Comparison of ENCODE assay signal across 17 cellular contexts in the genomic region with DNA sequence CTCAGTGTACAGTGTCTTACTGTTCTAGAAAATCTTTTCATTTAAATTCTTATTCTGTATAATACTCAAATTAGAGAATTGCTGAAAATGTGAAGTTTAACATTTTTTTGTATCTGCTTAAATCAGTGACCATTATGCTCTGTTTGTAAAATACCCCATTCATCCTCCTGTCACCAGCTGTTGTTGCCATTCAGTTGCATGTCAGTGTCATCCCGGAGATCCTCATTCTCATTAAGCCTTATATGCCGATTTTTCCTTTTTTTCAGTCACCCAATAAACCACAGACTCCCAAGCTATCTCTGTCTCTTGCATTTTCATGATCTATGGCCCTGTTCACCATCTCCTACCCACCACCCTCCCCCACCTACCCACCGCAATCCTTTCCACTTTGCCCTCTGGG. TPM values are rescaled to one million over a fixed set of nuclear protein-coding genes. Genes with fewer than 3 reads are reported as not detected.
DNase-seq lines count a peak whose midpoint lies in the region; ATAC-seq, FAIRE-seq and TF ChIP-seq lines count a peak whose summit lies in the region.
"Had no signal": no experiment of that assay in that cellular context is flagged by ENCODE, and none has a peak within 500 bp of the region (broad histone marks: within the 10 kb centered on the region; RNA-seq: fewer than 3 reads in every experiment).

No MANE protein-coding gene starts in this region.

- H2AFZ ChIP-seq in HepG2 (ENCODE audit: low read length): no peak overlapping the region

- H3K9me3 ChIP-seq in HepG2 (ENCODE audit: low read length) (no peaks in the 10 kb centered on the region), right lobe of liver (no peaks in the 10 kb centered on the region), body of pancreas (no peaks in the 10 kb centered on the region)
- H3K9me3 ChIP-seq: A549 had no signal

- TF ChIP-seq RAD21 in HepG2 (CRISPR knock-in tag; IDR thresholded peaks at IDR 0.05): no peak

- H3K79me2 ChIP-seq in HepG2 (ENCODE audit: insufficient read depth, low read length): peaks cover 3% of the 10 kb centered on the region

- H3K27ac ChIP-seq in HepG2 (ENCODE audit: extremely low read length, insufficient read depth, low read length) (no peak overlapping the region), right lobe of liver (no peak overlapping the region), dorsolateral prefrontal cortex (peak overlapping the region in 51 of 59 donors; percentile 1 to 94 (median 70)), temporal lobe (ENCODE audit: low read depth, low read length) (peak overlapping the region; percentile 45), body of pancreas (peak overlapping the region in 2 of 4 donors; percentile 27 to 60)
- H3K27ac ChIP-seq: 22Rv1, A549, BLaER1 had no signal

- TF ChIP-seq POLR2A in HepG2 (IDR thresholded peaks at IDR 0.05; ENCODE audit: insufficient read depth in 1 of 2, low read depth in 2 of 2, low read length in 2 of 2): no peak
- TF ChIP-seq POLR2A in right lobe of liver (IDR thresholded peaks at IDR 0.05): no peak
- TF ChIP-seq POLR2A in body of pancreas (IDR thresholded peaks at IDR 0.05): no peak
- no peak for TF ChIP-seq POLR2A in H54 (IDR thresholded peaks at IDR 0.05; ENCODE audit: low read depth, low read length)

- no peak overlapping the region for H3K4me2 ChIP-seq in HepG2 (ENCODE audit: low read depth, low read length)
- H3K4me2 ChIP-seq: A549, BLaER1 had no signal

- CTCF ChIA-PET in HepG2 (lab: Yijun Ruan, JAX; ENCODE audit: low intra/inter-chr PET ratio, low total read pairs): no interaction called here

- ATAC-seq in HepG2: no peak
- no peak for ATAC-seq in right lobe of liver
- ATAC-seq in body of pancreas: no peak
- ATAC-seq: A549 had no signal

- 93% methylated on average over 3 of the region's 3 CpGs for WGBS in HepG2 (ENCODE audit: low lambda C conversion rate)
- WGBS in right lobe of liver (ENCODE audit: insufficient coverage, low coverage, low lambda C conversion rate, missing lambda C conversion rate): 90% methylated on average over 3 of the region's 3 CpGs
- WGBS in body of pancreas, 2 donors: 94 to 96% methylated on average over 3 of the region's 3 CpGs

- TF ChIP-seq CTCF in HepG2 (CRISPR knock-in tag; IDR thresholded peaks at IDR 0.05): no peak
- TF ChIP-seq CTCF in right lobe of liver (IDR thresholded peaks at IDR 0.05): no peak
- no peak for TF ChIP-seq CTCF in dorsolateral prefrontal cortex (IDR thresholded peaks at IDR 0.05 in 54 of 56, conservative IDR thresholded peaks at IDR 0.05 in 2 of 56; ENCODE audit: low read depth in 1 of 56, partially characterized antibody in 56 of 56)
- no peak for TF ChIP-seq CTCF in body of pancreas (IDR thresholded peaks at IDR 0.05)

- H3K27me3 ChIP-seq in HepG2 (ENCODE audit: control insufficient read depth in 1 of 2, insufficient read depth in 2 of 2, low read length in 2 of 2) (no peaks in the 10 kb centered on the region), right lobe of liver (no peaks in the 10 kb centered on the region), dorsolateral prefrontal cortex (no peaks in the 10 kb centered on the region), body of pancreas (no peaks in the 10 kb centered on the region)
- H3K27me3 ChIP-seq: BLaER1 had no signal

- no peak overlapping the region for H3K4me3 ChIP-seq in HepG2 (replicated peaks in 1 of 3; ENCODE audit: insufficient read depth in 1 of 3, low read depth in 2 of 3, low read length in 3 of 3)
- no peak overlapping the region for H3K4me3 ChIP-seq in right lobe of liver
- peak overlapping the region in 5 of 59 donors; percentile 2 to 15 (median 11) for H3K4me3 ChIP-seq in dorsolateral prefrontal cortex
- H3K4me3 ChIP-seq in body of pancreas: no peak overlapping the region
- H3K4me3 ChIP-seq: A549, BLaER1 had no signal

- no peak for FAIRE-seq in HepG2 (lab: Jason Lieb, UNC)
- no peak for FAIRE-seq in H54 (lab: Jason Lieb, UNC)
- FAIRE-seq: A549 had no signal

- no peak overlapping the region for H3K9ac ChIP-seq in HepG2 (ENCODE audit: insufficient read depth, low read depth, low read length)
- H3K9ac ChIP-seq: BLaER1 had no signal

- no peak for TF ChIP-seq EP300 in HepG2 (IDR thresholded peaks at IDR 0.05; ENCODE audit: low read depth in 2 of 2, low read length in 2 of 2)
- no peak for TF ChIP-seq EP300 in HepG2 (CRISPR knock-in tag; IDR thresholded peaks at IDR 0.05; ENCODE audit: borderline replicate concordance)

- DNase-seq in HepG2 (ENCODE audit: low spot score): no peak
- DNase-seq in right lobe of liver: no peak
- DNase-seq in dorsolateral prefrontal cortex: no peak
- peak; percentile 77 for DNase-seq in pons (ENCODE audit: low spot score)
- no peak for DNase-seq in central memory CD4-positive, alpha-beta T cell
- no peak for DNase-seq in body of pancreas
- no peak for DNase-seq in H54 (ENCODE audit: insufficient read length, low spot score)
- DNase-seq: CD4-positive, alpha-beta memory T cell; DMS153; DMS79; GF-D8; GOT3; H9 had no signal

- BruUV-seq in HepG2 (replicated peaks; lab: Mats Ljungman, UMichigan): no TSS peak

- POLR2A ChIA-PET in HepG2 (lab: Yijun Ruan, JAX): no interaction called here

- in situ Hi-C loops in HepG2 (cut with HindIII; ENCODE audit: extremely low pct_ligation_motif_present, low pct_unique_long_range_greater_than_20kb): no loop called here

- H4K20me1 ChIP-seq in HepG2 (ENCODE audit: insufficient read depth, low read length): no peaks in the 10 kb centered on the region
- H4K20me1 ChIP-seq: BLaER1 had no signal

- H3K4me1 ChIP-seq in HepG2 (ENCODE audit: insufficient read depth, low read length) (peaks cover 70% of the 10 kb centered on the region), right lobe of liver (peaks cover 0 to 2% (median 0%) of the 10 kb centered on the region in 4 donors), body of pancreas (peaks cover 26% of the 10 kb centered on the region)
- H3K4me1 ChIP-seq: A549, BLaER1 had no signal

- H3K36me3 ChIP-seq in HepG2 (replicated peaks in 1 of 2; ENCODE audit: control insufficient read depth in 1 of 2, insufficient read depth in 2 of 2, low read length in 2 of 2) (peaks cover 5 to 14% of the 10 kb centered on the region in 2 experiments; a peak in 4 of 5 replicates), right lobe of liver (peaks cover 0 to 7% (median 0%) of the 10 kb centered on the region in 4 donors), body of pancreas (replicated peaks in 1 of 2; ENCODE audit: insufficient read depth in 1 of 2, low read depth in 2 of 2) (no peaks in the 10 kb centered on the region)

- intact Hi-C loops in HepG2 (cut with micrococcal nuclease; ENCODE audit: unreplicated experiment) (no loop called here), right lobe of liver (cut with DNase I) (no loop called here), dorsolateral prefrontal cortex (cut with DNase I) (no loop called here), body of pancreas (cut with DNase I) (no loop called here)

RNA-seq across cellular contexts. Expression of a gene that starts 20.4 kb away (rescaled TPM):
- total RNA-seq in HepG2 (2016; rRNA removed; fragmentation: Illumina TruSeq; extraction: Trizol) (45.9 and 68.0 TPM in 2 replicates), right lobe of liver (10 to 100 TPM in 4 of 6 experiments, 1 to 10 TPM in 2; 3.4 to 16.3 (median 11.8) TPM), dorsolateral prefrontal cortex (10 to 100 TPM; 12.2 to 32.2 (median 24.3) TPM), temporal lobe (17.2 TPM), body of pancreas (1 to 10 TPM; 1.6 to 3.0 TPM)
- total RNA-seq in HepG2 (2016; cell fraction: cytosol; rRNA removed; fragmentation: Illumina TruSeq; extraction: Trizol; ENCODE audit: low read depth): 28.7 and 36.7 TPM in 2 replicates
- 49.0 and 71.1 TPM in 2 replicates for total RNA-seq in HepG2 (2016; cell fraction: insoluble cytoplasmic fraction; rRNA removed; fragmentation: Illumina TruSeq; extraction: Trizol)
- 36.3 and 42.5 TPM in 2 replicates for total RNA-seq in HepG2 (2016; cell fraction: membrane; rRNA removed; fragmentation: Illumina TruSeq; extraction: Trizol)
- total RNA-seq in HepG2 (2016; cell fraction: nucleus; rRNA removed; fragmentation: Illumina TruSeq; extraction: Trizol): 15.2 and 16.4 TPM in 2 replicates
- polyA plus RNA-seq in HepG2 (2011; rRNA removed): 5.0 and 7.4 TPM in 2 replicates
- 3.1 and 4.2 TPM in 2 replicates for polyA plus RNA-seq in HepG2 (2011; cell fraction: cytosol; rRNA removed)
- polyA plus RNA-seq in HepG2 (2011; cell fraction: nucleus; rRNA removed): 1.3 and 1.5 TPM in 2 replicates
- 12.3 and 19.5 TPM in 2 replicates for polyA plus RNA-seq in HepG2 (2012)
- 33.3 and 41.1 TPM in 2 replicates for polyA plus RNA-seq in HepG2 (2016; cell fraction: cytosol; fragmentation: Illumina TruSeq; extraction: Trizol; ENCODE audit: low read depth)
- 68.1 and 71.8 TPM in 2 replicates for polyA plus RNA-seq in HepG2 (2016; cell fraction: insoluble cytoplasmic fraction; fragmentation: Illumina TruSeq; extraction: Trizol; ENCODE audit: low read depth)
- 37.1 and 41.1 TPM in 2 replicates for polyA plus RNA-seq in HepG2 (2016; cell fraction: membrane; fragmentation: Illumina TruSeq; extraction: Trizol; ENCODE audit: low read depth)
- polyA plus RNA-seq in HepG2 (2016; cell fraction: nucleus; fragmentation: Illumina TruSeq; extraction: Trizol; ENCODE audit: insufficient read depth, low read depth): 29.2 and 31.1 TPM in 2 replicates
- polyA minus RNA-seq in HepG2 (2011; rRNA and poly(A)+ RNA removed; ENCODE audit: low replicate concordance): 1.1 TPM in 2 replicates
- 0.89 and 1.4 TPM in 2 replicates for polyA minus RNA-seq in HepG2 (2011; cell fraction: cytosol; rRNA and poly(A)+ RNA removed)
- polyA minus RNA-seq in HepG2 (2011; cell fraction: nucleus; rRNA and poly(A)+ RNA removed): 2.1 and 2.6 TPM in 2 replicates

RNA-seq across cellular contexts. Expression of a gene that starts 20.5 kb away (rescaled TPM):
- total RNA-seq in HepG2 (2016; rRNA removed; fragmentation: Illumina TruSeq; extraction: Trizol): 8.1 and 9.6 TPM in 2 replicates
- 1.6 and 2.3 TPM in 2 replicates for total RNA-seq in HepG2 (2016; cell fraction: cytosol; rRNA removed; fragmentation: Illumina TruSeq; extraction: Trizol; ENCODE audit: low read depth)
- total RNA-seq in HepG2 (2016; cell fraction: insoluble cytoplasmic fraction; rRNA removed; fragmentation: Illumina TruSeq; extraction: Trizol): 7.7 and 9.8 TPM in 2 replicates
- total RNA-seq in HepG2 (2016; cell fraction: membrane; rRNA removed; fragmentation: Illumina TruSeq; extraction: Trizol): 3.9 and 4.2 TPM in 2 replicates
- 7.4 and 8.9 TPM in 2 replicates for total RNA-seq in HepG2 (2016; cell fraction: nucleus; rRNA removed; fragmentation: Illumina TruSeq; extraction: Trizol)
- polyA plus RNA-seq in HepG2 (2011; rRNA removed): 4.5 and 5.5 TPM in 2 replicates
- 2.2 and 4.5 TPM in 2 replicates for polyA plus RNA-seq in HepG2 (2011; cell fraction: cytosol; rRNA removed)
- polyA plus RNA-seq in HepG2 (2011; cell fraction: nucleus; rRNA removed): 4.5 and 5.0 TPM in 2 replicates
- polyA plus RNA-seq in HepG2 (2012): 5.7 and 6.2 TPM in 2 replicates
- polyA plus RNA-seq in HepG2 (2016; cell fraction: cytosol; fragmentation: Illumina TruSeq; extraction: Trizol; ENCODE audit: low read depth): 0.77 and 0.81 TPM in 2 replicates
- polyA plus RNA-seq in HepG2 (2016; cell fraction: insoluble cytoplasmic fraction; fragmentation: Illumina TruSeq; extraction: Trizol; ENCODE audit: low read depth): 6.7 and 7.8 TPM in 2 replicates
- polyA plus RNA-seq in HepG2 (2016; cell fraction: membrane; fragmentation: Illumina TruSeq; extraction: Trizol; ENCODE audit: low read depth): 2.3 TPM in 2 replicates
- 10.6 and 11.6 TPM in 2 replicates for polyA plus RNA-seq in HepG2 (2016; cell fraction: nucleus; fragmentation: Illumina TruSeq; extraction: Trizol; ENCODE audit: insufficient read depth, low read depth)
- polyA minus RNA-seq in HepG2 (2011; rRNA and poly(A)+ RNA removed; ENCODE audit: low replicate concordance): 1.2 and 2.3 TPM in 2 replicates
- 3.6 and 3.9 TPM in 2 replicates for polyA minus RNA-seq in HepG2 (2011; cell fraction: cytosol; rRNA and poly(A)+ RNA removed)
- 9.7 and 11.6 TPM in 2 replicates for polyA minus RNA-seq in HepG2 (2011; cell fraction: nucleus; rRNA and poly(A)+ RNA removed)
- total RNA-seq in right lobe of liver: 1 to 10 TPM; 3.0 to 5.1 (median 4.4) TPM
- total RNA-seq in dorsolateral prefrontal cortex: 10 to 100 TPM in 116 of 120 experiments, 1 to 10 TPM in 4; 9.5 to 22.3 (median 15.6) TPM
- total RNA-seq in temporal lobe: 16.0 TPM
- 10 to 100 TPM; 10.5 to 14.8 TPM for total RNA-seq in body of pancreas

Comparison
In these comparisons a context has a peak if more than half of its experiments do, and no peak if none do; other contexts are left out.
1. H3K27ac ChIP-seq: peak in dorsolateral prefrontal cortex (51 of 59) and temporal lobe (single experiment); none in HepG2 (single experiment) and right lobe of liver (0 of 3).